1 cellular context compared by ENCODE assay signal in genomic region chr1:115164940-115165718, GRCh38.
TF ChIP-seq lines count a peak whose summit lies in the region.

No MANE protein-coding gene starts in this region.

TF ChIP-seq in HCT116, 20 proteins besides CTCF, POLR2A, EP300 and RAD21 (continued from another document):
- TF ChIP-seq ZBTB33 (IDR thresholded peaks at IDR 0.05; ENCODE audit: extremely low read depth, insufficient replicate concordance, low read length): no peak
